Comparison of ENCODE assay signal across 9 cellular contexts in genomic region chr7:94449151-94449725, GRCh38. TPM values are rescaled to one million over a fixed set of nuclear protein-coding genes. Genes with fewer than 3 reads are reported as not detected.
A peak's percentile ranks its signal among the peaks of the same experiment; 100 is the strongest.
DNase-seq lines count a peak whose midpoint lies in the region; ATAC-seq and TF ChIP-seq lines count a peak whose summit lies in the region.
"Had no signal": no experiment of that assay in that cellular context is flagged by ENCODE, and none has a peak within 500 bp of the region (broad histone marks: within the 10 kb centered on the region; RNA-seq: fewer than 3 reads in every experiment).

No MANE protein-coding gene starts in this region.

- H3K4me3 Mint-ChIP-seq in memory B cell: no peak overlapping the region

- no peak overlapping the region for H3K27ac ChIP-seq in aorta (ENCODE audit: low read depth in 1 of 2, low read length in 2 of 2)

- H3K27ac Mint-ChIP-seq in memory B cell: no peak overlapping the region

- no peaks in the 10 kb centered on the region for H3K9me3 Mint-ChIP-seq in memory B cell

- no peaks in the 10 kb centered on the region for H3K27me3 ChIP-seq in aorta (ENCODE audit: control insufficient read depth in 1 of 2, insufficient read depth in 2 of 2, low read length in 1 of 2)

- H3K36me3 Mint-ChIP-seq in memory B cell: no peaks in the 10 kb centered on the region

- TF ChIP-seq CTCF in AG09319 (IDR thresholded peaks at IDR 0.05; ENCODE audit: low read depth, low read length) (peak; percentile 49), choroid plexus epithelial cell (conservative IDR thresholded peaks at IDR 0.05; ENCODE audit: low read depth, low read length) (peak; percentile 64)

- ATAC-seq in GM18519 (IDR thresholded peaks at IDR 0.05; ENCODE audit: low FRiP score, unreplicated experiment) (peak; percentile 58), HG03354 (IDR thresholded peaks at IDR 0.05; ENCODE audit: poor library complexity, severe bottlenecking, unreplicated experiment) (peak; percentile 87), memory B cell (ENCODE audit: low read depth) (peak; percentile 48), GM19324 (IDR thresholded peaks at IDR 0.05; ENCODE audit: low FRiP score, unreplicated experiment) (no peak), aorta (ENCODE audit: low FRiP score) (no peak)

- no peaks in the 10 kb centered on the region for H3K36me3 ChIP-seq in aorta (ENCODE audit: control insufficient read depth in 1 of 2, insufficient read depth in 2 of 2, low read length in 1 of 2)
- H3K36me3 ChIP-seq: HAP-1 had no signal

- no peaks in the 10 kb centered on the region for H3K4me1 ChIP-seq in aorta (ENCODE audit: control insufficient read depth in 1 of 2, insufficient read depth in 2 of 2, low read length in 2 of 2)

- no peaks in the 10 kb centered on the region for H3K4me1 Mint-ChIP-seq in memory B cell

- H3K9me3 ChIP-seq in aorta (ENCODE audit: control insufficient read depth, low read length): no peaks in the 10 kb centered on the region
- H3K9me3 ChIP-seq: HAP-1 had no signal

- intact Hi-C loops in aorta (cut with DNase I): loop anchor here in 1 of 2 donors (5.0 kb wide), 2 partner anchors 208 to 798 kb away; partner anchors contain the start of gene SGCE

- 36 to 44% methylated on average over 4 of the region's 4 CpGs for WGBS in aorta, 2 donors

- DNase-seq in AG09319 (ENCODE audit: extremely low read depth, low read depth): no peak
- peak; percentile 39 for DNase-seq in NCI-H82 treated with DMSO at 0.1 percent for 48 hours (lab: John Stamatoyannopoulos, UW; ENCODE audit: unreplicated experiment)
- DNase-seq in choroid plexus epithelial cell (ENCODE audit: low read depth): peak; percentile 75
- peak in 1 of 2 donors; percentile 9 for DNase-seq in memory B cell (ENCODE audit: low spot score in 2 of 2)
- DNase-seq in aorta: no peak

- H3K4me3 ChIP-seq in choroid plexus epithelial cell (ENCODE audit: low read depth, low read length) (no peak overlapping the region), aorta (ENCODE audit: low read length in 2 of 2) (no peak overlapping the region)
- H3K4me3 ChIP-seq: HAP-1 had no signal

- peaks cover 3% of the 10 kb centered on the region for H3K27me3 Mint-ChIP-seq in memory B cell

RNA-seq across cellular contexts. Expression of gene COL1A2, which starts 54.5 kb away (rescaled TPM):
- 1,000 to 10,000 TPM in 1 of 2 donors, 100 to 1,000 TPM in 1; 844 to 1,770 TPM for total RNA-seq in aorta
- polyA plus RNA-seq in aorta: 1,000 to 10,000 TPM in 1 of 2 donors, 100 to 1,000 TPM in 1; 282 to 1,047 TPM

Comparison
In these comparisons a context has a peak if more than half of its experiments do, and no peak if none do; other contexts are left out.
1. DNase-seq: peak in NCI-H82 treated with DMSO at 0.1 percent for 48 hours (single experiment) and choroid plexus epithelial cell (single experiment); none in AG09319 (single experiment) and aorta (0 of 2).
2. ATAC-seq: peak in GM18519 (single experiment), HG03354 (single experiment) and memory B cell (single experiment); none in GM19324 (single experiment) and aorta (single experiment).